Comparison of ENCODE assay signal across 8 cellular contexts in the genomic region with DNA sequence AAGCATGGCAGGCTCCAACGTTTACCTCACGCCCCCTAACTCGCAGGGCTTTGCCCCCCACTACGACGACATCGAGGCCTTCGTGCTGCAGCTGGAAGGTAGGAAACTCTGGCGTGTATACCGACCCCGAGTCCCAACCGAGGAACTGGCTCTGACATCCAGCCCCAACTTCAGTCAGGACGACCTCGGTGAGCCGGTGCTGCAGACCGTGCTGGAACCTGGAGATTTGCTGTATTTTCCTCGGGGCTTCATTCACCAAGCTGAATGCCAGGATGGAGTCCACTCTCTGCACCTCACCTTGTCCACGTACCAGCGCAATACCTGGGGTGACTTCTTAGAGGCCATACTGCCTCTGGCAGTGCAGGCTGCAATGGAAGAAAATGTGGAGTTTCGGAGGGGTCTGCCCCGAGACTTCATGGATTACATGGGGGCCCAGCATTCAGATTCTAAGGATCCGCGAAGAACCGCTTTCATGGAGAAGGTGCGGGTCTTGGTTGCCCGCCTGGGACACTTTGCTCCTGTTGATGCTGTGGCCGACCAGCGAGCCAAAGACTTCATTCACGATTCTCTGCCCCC. TPM values are rescaled to one million over a fixed set of nuclear protein-coding genes. Genes with fewer than 3 reads are reported as not detected.
DNase-seq lines count a peak whose midpoint lies in the region; ATAC-seq and TF ChIP-seq lines count a peak whose summit lies in the region.

No MANE protein-coding gene starts in this region.

- H3K4me3 Mint-ChIP-seq in nephron, result peak overlapping the region; percentile 87 to 90 (median 89)

- H3K27me3 ChIP-seq in BJ (ENCODE audit: control insufficient read depth, insufficient read depth, low read length) (no peaks in the 10 kb centered on the region), Karpas-422 (ENCODE audit: low read length) (no peaks in the 10 kb centered on the region), duodenal mucosa (ENCODE audit: control insufficient read depth in 1 of 2, insufficient read depth in 2 of 2, low read length in 2 of 2) (no peaks in the 10 kb centered on the region)

- H3K4me3 ChIP-seq in BJ (ENCODE audit: low read depth, low read length), result peak overlapping the region; percentile 76
- peak overlapping the region; percentile 91 for H3K4me3 ChIP-seq in Karpas-422 (ENCODE audit: low read length)
- H3K4me3 ChIP-seq in duodenal mucosa (ENCODE audit: low read depth in 1 of 2, low read length in 2 of 2), result peak overlapping the region; percentile 78 to 85

- no peaks in the 10 kb centered on the region for H3K9me2 ChIP-seq in Karpas-422 (replicated peaks; ENCODE audit: insufficient read depth, low read length)

- no peak overlapping the region for H3K27ac ChIP-seq in Karpas-422 (ENCODE audit: low read length)
- no peak overlapping the region for H3K27ac ChIP-seq in duodenal mucosa (ENCODE audit: low read depth, low read length)

- peaks cover 18% of the 10 kb centered on the region for H3K36me3 Mint-ChIP-seq in nephron (ENCODE audit: low read depth)

- H3K36me3 ChIP-seq in BJ (ENCODE audit: control insufficient read depth, insufficient read depth, low read length) (no peaks in the 10 kb centered on the region), Karpas-422 (ENCODE audit: insufficient read depth, low read length) (peaks cover 21% of the 10 kb centered on the region), duodenal mucosa (ENCODE audit: control insufficient read depth in 1 of 2, insufficient read depth in 2 of 2, low read length in 2 of 2) (peaks cover 0 to 3% of the 10 kb centered on the region in 2 donors)

- H3K4me1 ChIP-seq in Karpas-422 (ENCODE audit: low read length) (peaks cover 31% of the 10 kb centered on the region), duodenal mucosa (ENCODE audit: control insufficient read depth in 1 of 2, insufficient read depth in 2 of 2, low read length in 2 of 2) (peaks cover 19 to 20% of the 10 kb centered on the region in 2 donors)

- H3K27ac Mint-ChIP-seq in nephron, result peak overlapping the region in 2 of 3 experiments; percentile 49 to 53

- peaks cover 40% of the 10 kb centered on the region for H3K79me2 ChIP-seq in Karpas-422 (ENCODE audit: low read length)

- H3K9ac ChIP-seq in Karpas-422 (ENCODE audit: low read length), result peak overlapping the region; percentile 93
- peak overlapping the region; percentile 78 to 89 for H3K9ac ChIP-seq in duodenal mucosa (ENCODE audit: low read depth in 1 of 2, low read length in 2 of 2)

- CTCF ChIA-PET in BJ (lab: Yijun Ruan, JAX), result interaction anchor here (0.6 to 2.1 kb wide), 6 partner anchors 12 to 143 kb away, joined by 3 to 10 read pairs (median 4); partner anchors contain the start of gene ACOT6

- H2AFZ ChIP-seq in Karpas-422 (ENCODE audit: low read length), result no peak overlapping the region

- POLR2A ChIA-PET in BJ (lab: Charles Lee), result interaction anchor here (0.5 kb wide), 1 partner anchor 33 kb away, joined by 3 read pairs; no protein-coding TSS in a partner anchor

- H3K9me3 ChIP-seq in Karpas-422 (ENCODE audit: low read length) (no peaks in the 10 kb centered on the region), duodenal mucosa (ENCODE audit: control insufficient read depth in 1 of 2, low read length in 2 of 2) (no peaks in the 10 kb centered on the region)

- peaks cover 26% of the 10 kb centered on the region for H3K4me1 Mint-ChIP-seq in nephron

- H3K4me2 ChIP-seq in Karpas-422 (ENCODE audit: low read depth, low read length, poor library complexity, severe bottlenecking), result peak overlapping the region; percentile 93

- DNase-seq in BJ (ENCODE audit: low read depth) (no peak), Karpas-422 (no peak), DMS79 treated with DMSO at 0.1 percent for 48 hours (lab: John Stamatoyannopoulos, UW) (no peak), LoVo (ENCODE audit: low spot score) (no peak), AG08395 (ENCODE audit: low spot score) (no peak)

- H4K20me1 ChIP-seq in Karpas-422 (ENCODE audit: insufficient read depth, low read depth, low read length), result peaks cover 18% of the 10 kb centered on the region

- no peak for ATAC-seq in HG02852 (IDR thresholded peaks at IDR 0.05; ENCODE audit: unreplicated experiment)

- no peaks in the 10 kb centered on the region for H3K27me3 Mint-ChIP-seq in nephron (ENCODE audit: low read depth)

- TF ChIP-seq CTCF in BJ (IDR thresholded peaks at IDR 0.05; ENCODE audit: insufficient read depth, low read depth, low read length) (no peak), nephron (IDR thresholded peaks at IDR 0.05; ENCODE audit: unreplicated experiment in 3 of 3) (no peak)

- no peaks in the 10 kb centered on the region for H3K9me3 Mint-ChIP-seq in nephron

RNA-seq across cellular contexts. Expression of gene RIOX1, which starts 1.3 kb away (rescaled TPM):
- 7.5 and 8.5 TPM in 2 replicates for polyA plus RNA-seq in BJ (2011; rRNA removed)
- 7.8 and 9.9 TPM in 2 replicates for polyA minus RNA-seq in BJ (2011; rRNA and poly(A)+ RNA removed)
- total RNA-seq in Karpas-422 (2014; rRNA removed; shearing (Covaris generic); ENCODE audit: low replicate concordance), result 23.1 and 36.8 TPM in 2 replicates

RNA-seq across cellular contexts. Expression of gene NUMB, which starts 33.7 kb away (rescaled TPM):
- polyA plus RNA-seq in BJ (2011; rRNA removed), result 102 and 131 TPM in 2 replicates
- polyA minus RNA-seq in BJ (2011; rRNA and poly(A)+ RNA removed), result 92.2 and 163 TPM in 2 replicates
- total RNA-seq in Karpas-422 (2014; rRNA removed; shearing (Covaris generic); ENCODE audit: low replicate concordance), result 36.0 and 41.1 TPM in 2 replicates

RNA-seq across cellular contexts. Expression of gene ACOT1, which starts 44.9 kb away (rescaled TPM):
- 6.1 and 8.5 TPM in 2 replicates for polyA plus RNA-seq in BJ (2011; rRNA removed)
- polyA minus RNA-seq in BJ (2011; rRNA and poly(A)+ RNA removed), result 1.4 and 3.8 TPM in 2 replicates
- 4.1 and 5.9 TPM in 2 replicates for total RNA-seq in Karpas-422 (2014; rRNA removed; shearing (Covaris generic); ENCODE audit: low replicate concordance)
